Comparison of ENCODE assay signal across 10 cellular contexts in the genomic region with DNA sequence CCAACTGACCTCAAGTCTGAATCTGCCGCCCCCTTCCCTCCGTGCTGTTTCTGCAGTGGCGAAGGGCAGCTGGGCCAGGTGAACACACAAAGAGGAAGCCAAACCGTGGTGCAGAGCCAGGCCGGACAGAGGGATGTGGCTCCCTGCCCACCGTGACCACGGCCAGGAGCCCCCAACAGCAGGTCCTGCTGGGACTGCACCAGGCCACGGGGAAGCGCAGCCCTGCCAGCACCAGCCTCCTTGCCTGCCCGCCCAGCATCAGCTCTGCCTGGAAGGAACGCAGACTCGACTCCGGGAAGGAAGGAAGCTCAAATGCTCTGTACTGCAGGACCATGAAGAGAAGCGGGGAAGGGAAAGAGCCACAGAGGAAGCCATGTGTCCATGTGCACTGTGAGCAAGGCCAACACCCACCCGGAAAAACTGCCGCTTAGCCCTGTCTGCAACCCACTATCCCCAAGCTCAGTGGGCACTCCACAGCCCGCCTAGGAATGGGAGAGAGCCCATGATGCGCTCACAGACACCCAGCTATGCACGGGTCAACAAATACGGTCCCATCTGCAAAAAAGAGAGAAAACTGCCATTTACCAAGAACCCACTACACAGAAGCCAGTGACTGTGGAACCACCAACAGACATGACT.
"Had no signal": no experiment of that assay in that cellular context is flagged by ENCODE, and none has a peak within 500 bp of the region (broad histone marks: within the 10 kb centered on the region; RNA-seq: fewer than 3 reads in every experiment).

No MANE protein-coding gene starts in this region.

- H3K4me3 Mint-ChIP-seq: activated B cell treated with CpG ODN at 0.5 μM for 24 hours; activated naive CD4-positive, alpha-beta T cell treated with anti-CD3 and anti-CD28 coated beads, Interleukin-2, amount 50 U/mL, for 24 hours; natural killer cell; T-helper 17 cell had no signal

- H3K27ac Mint-ChIP-seq: activated B cell treated with CpG ODN at 0.5 μM for 24 hours; activated naive CD4-positive, alpha-beta T cell treated with anti-CD3 and anti-CD28 coated beads, Interleukin-2, amount 50 U/mL, for 24 hours; activated T-helper 2 cell treated with anti-CD3 and anti-CD28 coated beads, Interferon-gamma antibody, Interleukin-2, Interleukin-4, amounts not matched to agents 10 μg/mL and 5 μg/mL and 100 μg/mL, durations not matched to agents 14 hours and 24 hours and 36 hours; natural killer cell; T-helper 17 cell had no signal

- H3K9me3 Mint-ChIP-seq: activated B cell treated with CpG ODN at 0.5 μM for 24 hours; activated naive CD4-positive, alpha-beta T cell treated with anti-CD3 and anti-CD28 coated beads, Interleukin-2, amount 50 U/mL, for 24 hours; activated T-helper 2 cell treated with anti-CD3 and anti-CD28 coated beads, Interferon-gamma antibody, Interleukin-2, Interleukin-4, amounts not matched to agents 10 μg/mL and 5 μg/mL and 100 μg/mL, durations not matched to agents 14 hours and 24 hours and 36 hours; natural killer cell had no signal

- H3K9me3 ChIP-seq: colonic mucosa, tibial nerve had no signal

- H3K27me3 ChIP-seq: colonic mucosa, tibial nerve had no signal

- DNase-seq: activated B cell treated with CpG ODN at 0.5 μM for 24 hours; activated CD4-positive, alpha-beta T cell treated with anti-CD3 and anti-CD28 coated beads, Interleukin-2, amount 50 U/mL, for 1 hour; colonic mucosa; effector CD4-positive, alpha-beta T cell; hippocampal formation; natural killer cell; T-helper 17 cell had no signal

- H3K4me1 ChIP-seq: colonic mucosa, tibial nerve had no signal

- H3K36me3 Mint-ChIP-seq: activated naive CD4-positive, alpha-beta T cell treated with anti-CD3 and anti-CD28 coated beads, Interleukin-2, amount 50 U/mL, for 24 hours; natural killer cell had no signal

- H3K36me3 ChIP-seq: colonic mucosa, tibial nerve had no signal

- H3K27ac ChIP-seq: colonic mucosa, tibial nerve had no signal

- H3K4me3 ChIP-seq: colonic mucosa, tibial nerve had no signal

- H3K4me1 Mint-ChIP-seq: natural killer cell had no signal

- H3K27me3 Mint-ChIP-seq: activated naive CD4-positive, alpha-beta T cell treated with anti-CD3 and anti-CD28 coated beads, Interleukin-2, amount 50 U/mL, for 24 hours; T-helper 17 cell had no signal

- ATAC-seq: natural killer cell, T-helper 17 cell had no signal
